Comparison of ENCODE assay signal across 18 cellular contexts in the genomic region with DNA sequence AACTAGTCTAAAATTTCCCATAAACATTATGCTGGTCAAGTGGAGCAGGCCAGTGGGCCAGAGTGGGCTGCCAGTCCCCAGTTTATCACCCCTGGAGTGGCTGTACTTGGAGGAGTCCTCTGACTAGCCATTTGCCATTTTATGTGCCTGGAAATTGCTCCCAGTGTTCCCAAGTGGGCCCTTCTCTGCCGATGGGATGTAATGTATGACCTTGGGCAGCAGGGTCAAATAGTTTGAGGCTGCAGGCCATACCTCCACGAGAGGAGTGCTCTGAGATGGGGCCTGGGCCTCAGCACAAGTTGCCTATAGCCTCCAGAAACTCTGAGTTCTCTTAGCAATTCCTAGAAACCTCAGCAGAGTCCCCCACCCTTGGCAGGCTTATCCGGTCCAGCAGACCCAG. TPM values are rescaled to one million over a fixed set of nuclear protein-coding genes. Genes with fewer than 3 reads are reported as not detected.
DNase-seq lines count a peak whose midpoint lies in the region; ATAC-seq and TF ChIP-seq lines count a peak whose summit lies in the region.
"Had no signal": no experiment of that assay in that cellular context is flagged by ENCODE, and none has a peak within 500 bp of the region (broad histone marks: within the 10 kb centered on the region; RNA-seq: fewer than 3 reads in every experiment).

No MANE protein-coding gene starts in this region.

- no peak overlapping the region for H3K4me2 ChIP-seq in neuronal stem cell (ENCODE audit: insufficient read depth, low read length, poor library complexity, severe bottlenecking)
- H3K4me2 ChIP-seq: BLaER1 treated with 17β-estradiol and CSF1 and Interleukin-3, amounts not matched to agents 10 nM and 100 nM had no signal

- no peak overlapping the region for H2BK15ac ChIP-seq in neuronal stem cell (ENCODE audit: low read length)

- H3K36me3 ChIP-seq in H7 (replicated peaks; ENCODE audit: control insufficient read depth, insufficient read depth, low read length) (no peaks in the 10 kb centered on the region), endodermal cell (ENCODE audit: control insufficient read depth, insufficient read depth, low read length) (no peaks in the 10 kb centered on the region), neuronal stem cell (replicated peaks in 1 of 2; ENCODE audit: control insufficient read depth in 2 of 2, insufficient read depth in 2 of 2, low read length in 2 of 2) (no peaks in the 10 kb centered on the region), psoas muscle (ENCODE audit: insufficient read depth in 1 of 2, low read depth in 1 of 2) (no peaks in the 10 kb centered on the region)
- H3K36me3 ChIP-seq: BLaER1 treated with 17β-estradiol and CSF1 and Interleukin-3, amounts not matched to agents 10 nM and 100 nM had no signal

- H3K4ac ChIP-seq in neuronal stem cell (ENCODE audit: low read length): no peak overlapping the region

- intact Hi-C loops in psoas muscle (cut with DNase I): no loop called here

- 77 to 86% methylated on average over 3 of the region's 3 CpGs for WGBS in endodermal cell (ENCODE audit: insufficient coverage in 1 of 2, insufficient read length in 1 of 2), 2 experiments
- WGBS in neuronal stem cell (ENCODE audit: extremely low coverage in 2 of 2, insufficient read length in 2 of 2, insufficient replicate concordance in 1 of 2), 2 donors: no CpG with 5 or more reads among the region's 3 CpGs
- 42 to 55% (median 48%) methylated on average over 3 of the region's 3 CpGs for WGBS in psoas muscle, 3 donors

- no peak overlapping the region for H2BK5ac ChIP-seq in neuronal stem cell (ENCODE audit: low read length)

- H2BK120ac ChIP-seq in neuronal stem cell (ENCODE audit: low read depth, low read length): no peak overlapping the region

- no peak overlapping the region for H2BK12ac ChIP-seq in neuronal stem cell (ENCODE audit: low read length)

- H3K27ac ChIP-seq in endodermal cell (ENCODE audit: low read depth, low read length) (no peak overlapping the region), neuronal stem cell (replicated peaks; ENCODE audit: low read length) (no peak overlapping the region), psoas muscle (no peak overlapping the region)
- H3K27ac ChIP-seq: BLaER1 treated with 17β-estradiol and CSF1 and Interleukin-3, amounts not matched to agents 10 nM and 100 nM had no signal

- no peak overlapping the region for H4K8ac ChIP-seq in neuronal stem cell (ENCODE audit: low read depth, low read length)

- no peak overlapping the region for H3K23ac ChIP-seq in neuronal stem cell (ENCODE audit: low read depth, low read length, poor library complexity)

- no peak overlapping the region for H3K4me3 Mint-ChIP-seq in endodermal cell
- H3K4me3 Mint-ChIP-seq: B cell; CD8-positive, alpha-beta T cell had no signal

- H3K4me3 ChIP-seq in H7 (ENCODE audit: insufficient read depth, low read depth, low read length) (no peak overlapping the region), endodermal cell (ENCODE audit: low read length) (peak overlapping the region; percentile 68), neuronal stem cell (ENCODE audit: low read length in 2 of 2) (no peak overlapping the region), psoas muscle (no peak overlapping the region)
- H3K4me3 ChIP-seq: BLaER1 treated with 17β-estradiol and CSF1 and Interleukin-3, amounts not matched to agents 10 nM and 100 nM; GM12878; K562 had no signal

- no peaks in the 10 kb centered on the region for H3K27me3 Mint-ChIP-seq in endodermal cell (ENCODE audit: insufficient read depth)

- H3K27ac Mint-ChIP-seq in endodermal cell: peak overlapping the region; percentile 26
- H3K27ac Mint-ChIP-seq: B cell; CD8-positive, alpha-beta T cell had no signal

- no peak overlapping the region for H3K14ac ChIP-seq in neuronal stem cell (ENCODE audit: low read length)

- DNase-seq in AG20443 (ENCODE audit: low spot score): peak; percentile 12
- DNase-seq in H7: peak; percentile 33
- peak; percentile 52 for DNase-seq in endodermal cell
- no peak for DNase-seq in neuronal stem cell (ENCODE audit: low spot score)
- DNase-seq in putamen (ENCODE audit: low spot score): no peak
- no peak for DNase-seq in psoas muscle
- DNase-seq in NCI-H2196 (lab: John Stamatoyannopoulos, UW; ENCODE audit: unreplicated experiment): no peak
- DNase-seq: 8988T; Calu3; CD8-positive, alpha-beta T cell; DMS79 treated with DMSO at 0.1 percent for 48 hours; GF-D8; IMR-90 had no signal

- H3K4me1 Mint-ChIP-seq in endodermal cell: no peaks in the 10 kb centered on the region
- H3K4me1 Mint-ChIP-seq: B cell had no signal

- H3K9me3 Mint-ChIP-seq in endodermal cell: peaks cover 24% of the 10 kb centered on the region
- H3K9me3 Mint-ChIP-seq: CD8-positive, alpha-beta T cell had no signal

- TF ChIP-seq CTCF in endodermal cell (conservative IDR thresholded peaks at IDR 0.05): no peak
- no peak for TF ChIP-seq CTCF in psoas muscle (IDR thresholded peaks at IDR 0.05)

- peak overlapping the region; percentile 29 for H2AFZ ChIP-seq in neuronal stem cell (ENCODE audit: low read length)

- H3K4me1 ChIP-seq in endodermal cell (ENCODE audit: control insufficient read depth, insufficient read depth, low read length) (no peaks in the 10 kb centered on the region), neuronal stem cell (ENCODE audit: control insufficient read depth in 2 of 2, insufficient read depth in 1 of 2, low read depth in 1 of 2, low read length in 2 of 2) (no peaks in the 10 kb centered on the region), psoas muscle (no peaks in the 10 kb centered on the region)

- H3K9me3 ChIP-seq in endodermal cell (ENCODE audit: control insufficient read depth, low read length) (peaks cover 15% of the 10 kb centered on the region), neuronal stem cell (replicated peaks in 1 of 2; ENCODE audit: control insufficient read depth in 2 of 2, insufficient read depth in 1 of 2, low read depth in 1 of 2, low read length in 2 of 2) (no peaks in the 10 kb centered on the region), psoas muscle (no peaks in the 10 kb centered on the region)
- H3K9me3 ChIP-seq: BLaER1 treated with 17β-estradiol and CSF1 and Interleukin-3, amounts not matched to agents 10 nM and 100 nM had no signal

- H3K79me1 ChIP-seq in neuronal stem cell (ENCODE audit: low read depth, low read length): no peaks in the 10 kb centered on the region

- H3K18ac ChIP-seq in neuronal stem cell (ENCODE audit: low read length): no peak overlapping the region

- no peak overlapping the region for H4K91ac ChIP-seq in neuronal stem cell (ENCODE audit: low read depth, low read length, poor library complexity)

- H3K27me3 ChIP-seq in H7 (ENCODE audit: control insufficient read depth, insufficient read depth, low read length) (no peaks in the 10 kb centered on the region), endodermal cell (ENCODE audit: control insufficient read depth, insufficient read depth, low read length, poor library complexity, severe bottlenecking) (no peaks in the 10 kb centered on the region), neuronal stem cell (ENCODE audit: control insufficient read depth in 3 of 3, insufficient read depth in 3 of 3, low read depth in 1 of 3, low read length in 3 of 3) (no peaks in the 10 kb centered on the region), psoas muscle (ENCODE audit: insufficient read depth in 3 of 3, low read length in 2 of 3) (no peaks in the 10 kb centered on the region)
- H3K27me3 ChIP-seq: BLaER1 treated with 17β-estradiol and CSF1 and Interleukin-3, amounts not matched to agents 10 nM and 100 nM had no signal

- no peak overlapping the region for H2AK5ac ChIP-seq in neuronal stem cell (ENCODE audit: low read depth, low read length)

- H3K36me3 Mint-ChIP-seq in endodermal cell (ENCODE audit: low read depth): no peaks in the 10 kb centered on the region
- H3K36me3 Mint-ChIP-seq: CD8-positive, alpha-beta T cell had no signal

- H3K9ac ChIP-seq in endodermal cell (ENCODE audit: extremely low read depth, low read length, poor library complexity, severe bottlenecking) (no peak overlapping the region), neuronal stem cell (ENCODE audit: low read depth, low read length, poor library complexity) (no peak overlapping the region)
- H3K9ac ChIP-seq: BLaER1 treated with 17β-estradiol and CSF1 and Interleukin-3, amounts not matched to agents 10 nM and 100 nM had no signal

- no peak for ATAC-seq in psoas muscle
- ATAC-seq: CD8-positive, alpha-beta T cell; GM12878; HCT116; K562 had no signal

RNA-seq across cellular contexts. Expression of gene PATZ1, which starts 17.7 kb away (rescaled TPM):
- total RNA-seq in H7 (2014; rRNA removed; shearing (Covaris generic)): 43.0 and 44.2 TPM in 2 replicates
- total RNA-seq in endodermal cell (10 to 100 TPM; 49.2 to 57.1 TPM), psoas muscle (10 to 100 TPM in 3 of 4 donors, 1 to 10 TPM in 1; 7.4 to 14.2 (median 11.3) TPM)
- 65.0 TPM for polyA plus RNA-seq in endodermal cell (2013, experiment 1 of 2)
- polyA plus RNA-seq in endodermal cell (2013, experiment 2 of 2): 55.9 TPM
- 44.4 TPM for polyA plus RNA-seq in neuronal stem cell (2013, experiment 1 of 2)
- 44.7 TPM for polyA plus RNA-seq in neuronal stem cell (2013, experiment 2 of 2)
- polyA plus RNA-seq in psoas muscle: 1 to 10 TPM; 5.2 to 9.2 (median 7.3) TPM

RNA-seq across cellular contexts. Expression of gene DRG1, which starts 35.5 kb away (rescaled TPM):
- 75.9 and 99.9 TPM in 2 replicates for total RNA-seq in H7 (2014; rRNA removed; shearing (Covaris generic))
- total RNA-seq in endodermal cell (10 to 100 TPM; 79.9 to 93.5 TPM), psoas muscle (10 to 100 TPM; 75.2 to 91.8 (median 85.6) TPM)
- 79.6 TPM for polyA plus RNA-seq in endodermal cell (2013, experiment 1 of 2)
- polyA plus RNA-seq in endodermal cell (2013, experiment 2 of 2): 64.9 TPM
- 45.3 TPM for polyA plus RNA-seq in neuronal stem cell (2013, experiment 1 of 2)
- polyA plus RNA-seq in neuronal stem cell (2013, experiment 2 of 2): 43.0 TPM
- polyA plus RNA-seq in psoas muscle: 100 to 1,000 TPM in 1 of 3 donors, 10 to 100 TPM in 2; 89.9 to 101 (median 98.2) TPM

Comparison
In these comparisons a context has a peak if more than half of its experiments do, and no peak if none do; other contexts are left out.
1. DNase-seq: peak in AG20443 (single experiment), H7 (single experiment) and endodermal cell (single experiment); none in neuronal stem cell (single experiment), putamen (single experiment), psoas muscle (0 of 2) and NCI-H2196 (single experiment).